9 cellular contexts compared by ENCODE assay signal in the genomic region with DNA sequence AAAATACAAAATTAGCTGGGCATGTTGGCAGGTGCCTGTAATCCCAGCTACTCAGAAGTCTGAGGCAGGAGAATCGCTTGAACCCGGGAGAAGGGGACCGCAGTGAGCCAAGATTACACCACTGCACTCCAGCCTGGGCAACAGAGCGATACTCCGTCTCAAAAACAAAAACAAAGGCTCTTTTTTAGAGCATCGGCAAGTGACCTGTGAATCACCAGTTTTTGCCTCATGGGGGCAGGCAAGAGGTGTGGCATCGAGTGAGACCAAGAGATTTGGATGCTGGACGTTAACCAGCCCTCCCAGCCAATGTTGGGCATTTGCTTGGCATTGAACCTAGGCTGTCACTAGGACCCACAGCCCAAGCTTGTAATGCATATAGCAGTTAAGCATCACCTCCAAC. TPM values are rescaled to one million over a fixed set of nuclear protein-coding genes. Genes with fewer than 3 reads are reported as not detected.
DNase-seq lines count a peak whose midpoint lies in the region; ATAC-seq and TF ChIP-seq lines count a peak whose summit lies in the region.
"Had no signal": no experiment of that assay in that cellular context is flagged by ENCODE, and none has a peak within 500 bp of the region (broad histone marks: within the 10 kb centered on the region; RNA-seq: fewer than 3 reads in every experiment).

No MANE protein-coding gene starts in this region.

- ATAC-seq in activated CD8-positive, alpha-beta T cell treated with anti-CD3 and anti-CD28 coated beads for 36 hours = no peak
- ATAC-seq in GM18502 (IDR thresholded peaks at IDR 0.05; ENCODE audit: poor library complexity, unreplicated experiment) = no peak

- H3K36me3 Mint-ChIP-seq in activated CD8-positive, alpha-beta T cell treated with anti-CD3 and anti-CD28 coated beads for 36 hours (ENCODE audit: low read depth) = no peaks in the 10 kb centered on the region
- H3K36me3 Mint-ChIP-seq in CD8-positive, alpha-beta memory T cell = peaks cover 0 to 24% (median 0%) of the 10 kb centered on the region in 3 donors

- H3K9me3 ChIP-seq in thyroid gland = no peaks in the 10 kb centered on the region
- no peaks in the 10 kb centered on the region for H3K9me3 ChIP-seq in CD8-positive, alpha-beta memory T cell (ENCODE audit: low read length)

- no peak overlapping the region for H3K27ac ChIP-seq in thyroid gland
- no peak overlapping the region for H3K27ac ChIP-seq in CD8-positive, alpha-beta memory T cell (ENCODE audit: low read depth, low read length)
- H3K27ac ChIP-seq: HL-60 had no signal

- CTCF ChIA-PET in BJ (lab: Yijun Ruan, JAX) = interaction anchor here (0.6 to 1.6 kb wide), 5 partner anchors 9 to 238 kb away, joined by 3 to 4 read pairs (median 3); partner anchors contain the start of gene CBFA2T2
- CTCF ChIA-PET in activated CD8-positive, alpha-beta T cell treated with anti-CD3 and anti-CD28 coated beads for 36 hours (lab: Charles Lee) = interaction anchor here (1.2 to 1.4 kb wide), 2 partner anchors 14 to 28 kb away, joined by 3 read pairs; partner anchors contain the start of gene CDK5RAP1
- CTCF ChIA-PET in CD8-positive, alpha-beta memory T cell (lab: Charles Lee) = no interaction called here

- DNase-seq in BJ (ENCODE audit: low read depth) (no peak), HT-29 (ENCODE audit: low spot score) (peak; percentile 50), hippocampal formation (lab: John Stamatoyannopoulos, UW) (peak; percentile 22 to 31), thyroid gland (peak; percentile 66 to 67)
- peak; percentile 24 for DNase-seq in activated CD8-positive, alpha-beta T cell treated with anti-CD3 and anti-CD28 coated beads for 36 hours
- no peak for DNase-seq in CD8-positive, alpha-beta memory T cell
- no peak for DNase-seq in activated CD4-positive, CD25-positive, alpha-beta regulatory T cell (lab: John Stamatoyannopoulos, UW)

- no peaks in the 10 kb centered on the region for H3K27me3 Mint-ChIP-seq in activated CD8-positive, alpha-beta T cell treated with anti-CD3 and anti-CD28 coated beads for 36 hours
- no peaks in the 10 kb centered on the region for H3K27me3 Mint-ChIP-seq in CD8-positive, alpha-beta memory T cell

- 14 to 28% methylated on average over 6 to 8 of the region's 8 CpGs for WGBS in thyroid gland, 2 donors

- intact Hi-C loops in activated CD8-positive, alpha-beta T cell treated with anti-CD3 and anti-CD28 coated beads for 36 hours (cut with micrococcal nuclease) = no loop called here
- intact Hi-C loops in thyroid gland (cut with DNase I) = no loop called here

- no peak overlapping the region for H3K4me3 Mint-ChIP-seq in activated CD8-positive, alpha-beta T cell treated with anti-CD3 and anti-CD28 coated beads for 36 hours
- H3K4me3 Mint-ChIP-seq in CD8-positive, alpha-beta memory T cell = no peak overlapping the region

- POLR2A ChIA-PET in BJ (lab: Charles Lee) = no interaction called here
- POLR2A ChIA-PET in activated CD8-positive, alpha-beta T cell treated with anti-CD3 and anti-CD28 coated beads for 36 hours (lab: Charles Lee) = no interaction called here
- POLR2A ChIA-PET in CD8-positive, alpha-beta memory T cell (lab: Charles Lee) = no interaction called here

- H3K27me3 ChIP-seq in BJ (ENCODE audit: control insufficient read depth, insufficient read depth, low read length) = no peaks in the 10 kb centered on the region
- no peaks in the 10 kb centered on the region for H3K27me3 ChIP-seq in thyroid gland
- no peaks in the 10 kb centered on the region for H3K27me3 ChIP-seq in CD8-positive, alpha-beta memory T cell (ENCODE audit: insufficient read depth, low read length, poor library complexity, severe bottlenecking)

- H3K27ac Mint-ChIP-seq in activated CD8-positive, alpha-beta T cell treated with anti-CD3 and anti-CD28 coated beads for 36 hours = no peak overlapping the region
- H3K27ac Mint-ChIP-seq in CD8-positive, alpha-beta memory T cell = no peak overlapping the region

- TF ChIP-seq CTCF in BJ (IDR thresholded peaks at IDR 0.05; ENCODE audit: insufficient read depth, low read depth, low read length) (peak; percentile 63), thyroid gland (IDR thresholded peaks at IDR 0.05) (peak; percentile 20 to 55 (median 54))
- TF ChIP-seq CTCF in activated CD8-positive, alpha-beta T cell treated with anti-CD3 and anti-CD28 coated beads for 36 hours (IDR thresholded peaks at IDR 0.05) = peak; percentile 37

- no peak for TF ChIP-seq POLR2A in thyroid gland (IDR thresholded peaks at IDR 0.05)

- peaks cover 0 to 6% of the 10 kb centered on the region in 2 donors for H3K4me1 ChIP-seq in thyroid gland
- no peaks in the 10 kb centered on the region for H3K4me1 ChIP-seq in CD8-positive, alpha-beta memory T cell (ENCODE audit: insufficient read depth, low read length)

- H3K36me3 ChIP-seq in BJ (ENCODE audit: control insufficient read depth, insufficient read depth, low read length) = peaks cover 6% of the 10 kb centered on the region
- peaks cover 32 to 35% of the 10 kb centered on the region in 2 donors for H3K36me3 ChIP-seq in thyroid gland
- H3K36me3 ChIP-seq in CD8-positive, alpha-beta memory T cell (ENCODE audit: insufficient read depth, low read length) = no peaks in the 10 kb centered on the region

- H3K4me3 ChIP-seq in BJ (ENCODE audit: low read depth, low read length) (no peak overlapping the region), thyroid gland (replicated peaks in 1 of 3) (no peak overlapping the region)
- H3K4me3 ChIP-seq in CD8-positive, alpha-beta memory T cell (ENCODE audit: low read length) = no peak overlapping the region

- no peaks in the 10 kb centered on the region for H3K9me3 Mint-ChIP-seq in activated CD8-positive, alpha-beta T cell treated with anti-CD3 and anti-CD28 coated beads for 36 hours
- H3K9me3 Mint-ChIP-seq in CD8-positive, alpha-beta memory T cell = no peaks in the 10 kb centered on the region

- H3K4me1 Mint-ChIP-seq in activated CD8-positive, alpha-beta T cell treated with anti-CD3 and anti-CD28 coated beads for 36 hours (ENCODE audit: low read depth) = no peaks in the 10 kb centered on the region
- no peaks in the 10 kb centered on the region for H3K4me1 Mint-ChIP-seq in CD8-positive, alpha-beta memory T cell

RNA-seq across cellular contexts. Expression of gene CDK5RAP1, which starts 14.6 kb away (rescaled TPM):
- 24.7 and 27.0 TPM in 2 replicates for polyA plus RNA-seq in BJ (2011; rRNA removed)
- 23.3 and 25.3 TPM in 2 replicates for polyA minus RNA-seq in BJ (2011; rRNA and poly(A)+ RNA removed)
- 34.4 and 39.3 TPM in 2 replicates for total RNA-seq in HT-29 (2014; rRNA removed; shearing (Covaris generic))
- total RNA-seq in activated CD8-positive, alpha-beta T cell treated with anti-CD3 and anti-CD28 coated beads for 36 hours = 10 to 100 TPM; 35.4 to 38.2 TPM
- total RNA-seq in thyroid gland = 10 to 100 TPM; 26.6 to 41.8 (median 37.8) TPM
- 10 to 100 TPM; 41.6 to 46.4 TPM for total RNA-seq in CD8-positive, alpha-beta memory T cell
- polyA plus RNA-seq in CD8-positive, alpha-beta memory T cell = 33.5 TPM

RNA-seq across cellular contexts. Expression of gene SNTA1, which starts 27.6 kb away (rescaled TPM):
- 14.4 and 24.7 TPM in 2 replicates for polyA plus RNA-seq in BJ (2011; rRNA removed)
- polyA minus RNA-seq in BJ (2011; rRNA and poly(A)+ RNA removed) = 9.9 and 13.3 TPM in 2 replicates
- 0.42 and 1.2 TPM in 2 replicates for total RNA-seq in HT-29 (2014; rRNA removed; shearing (Covaris generic))
- total RNA-seq in activated CD8-positive, alpha-beta T cell treated with anti-CD3 and anti-CD28 coated beads for 36 hours = 1 to 10 TPM; 5.6 to 5.8 TPM
- 100 to 1,000 TPM; 193 to 291 (median 248) TPM for total RNA-seq in thyroid gland
- total RNA-seq in CD8-positive, alpha-beta memory T cell = 1 to 10 TPM; 4.6 to 5.6 TPM
- polyA plus RNA-seq in CD8-positive, alpha-beta memory T cell = 11.8 TPM

Comparison
In these comparisons a context has a peak if more than half of its experiments do, and no peak if none do; other contexts are left out.
1. DNase-seq: peak in HT-29 (single experiment), activated CD8-positive, alpha-beta T cell treated with anti-CD3 and anti-CD28 coated beads for 36 hours (single experiment), hippocampal formation (2 of 2) and thyroid gland (2 of 2); none in BJ (single experiment), CD8-positive, alpha-beta memory T cell (0 of 5) and activated CD4-positive, CD25-positive, alpha-beta regulatory T cell (0 of 4).
2. RNA of gene SNTA1, which starts 27.6 kb away (total RNA-seq): 193 to 291 TPM in thyroid gland; 5.6 to 5.8 TPM in activated CD8-positive, alpha-beta T cell treated with anti-CD3 and anti-CD28 coated beads for 36 hours, 4.6 to 5.6 TPM in CD8-positive, alpha-beta memory T cell and 0.42 to 1.2 TPM in HT-29; every median in the first group is over 10 times any median in the second.
3. Peak in every context shown above with its lines, with median percentiles within 50 percentile points of each other: CTCF ChIP-seq.